8 cellular contexts compared by ENCODE assay signal in genomic region chr19:54481326-54481930, GRCh38. TPM values are rescaled to one million over a fixed set of nuclear protein-coding genes. Genes with fewer than 3 reads are reported as not detected.
DNase-seq lines count a peak whose midpoint lies in the region; ATAC-seq and TF ChIP-seq lines count a peak whose summit lies in the region.

No MANE protein-coding gene starts in this region.

- no peak overlapping the region for H3K27ac Mint-ChIP-seq in activated T-cell treated with anti-CD3 and anti-CD28 coated beads, Interleukin-2, amount 50 U/mL, for 24 hours

- peaks cover 13% of the 10 kb centered on the region for H3K4me1 Mint-ChIP-seq in activated T-cell treated with anti-CD3 and anti-CD28 coated beads, Interleukin-2, amount 50 U/mL, for 24 hours (ENCODE audit: low read depth)

- H3K9me3 Mint-ChIP-seq in activated T-cell treated with anti-CD3 and anti-CD28 coated beads, Interleukin-2, amount 50 U/mL, for 24 hours = no peaks in the 10 kb centered on the region

- no peaks in the 10 kb centered on the region; the same call in 1 of the 2 replicates for H3K9me3 ChIP-seq in BE2C

- peaks cover 29% of the 10 kb centered on the region for H3K27me3 ChIP-seq in BE2C

- H3K4me3 ChIP-seq in BE2C (ENCODE audit: low read depth, low read length) (no peak overlapping the region), GM12865 (ENCODE audit: low read depth, low read length) (no peak overlapping the region), retinal pigment epithelial cell (ENCODE audit: low read length) (no peak overlapping the region)

- H3K4me1 ChIP-seq in BE2C = no peaks in the 10 kb centered on the region

- peak; percentile 49 for DNase-seq in BE2C
- peak; percentile 66 for DNase-seq in GM12865 (ENCODE audit: low read depth)
- peak; percentile 88 for DNase-seq in NCI-H2227 (lab: John Stamatoyannopoulos, UW; ENCODE audit: unreplicated experiment)
- peak; percentile 60 for DNase-seq in activated T-cell treated with anti-CD3 and anti-CD28 coated beads, Interleukin-2, amount 50 U/mL, for 24 hours
- DNase-seq in head of caudate nucleus = peak in 30 of 42 donors; percentile 19 to 72 (median 50)
- no peak for DNase-seq in retinal pigment epithelial cell (ENCODE audit: low read depth)

- H3K27me3 Mint-ChIP-seq in activated T-cell treated with anti-CD3 and anti-CD28 coated beads, Interleukin-2, amount 50 U/mL, for 24 hours = peaks cover 41% of the 10 kb centered on the region

- no peak overlapping the region for H3K4me3 Mint-ChIP-seq in activated T-cell treated with anti-CD3 and anti-CD28 coated beads, Interleukin-2, amount 50 U/mL, for 24 hours

- H3K36me3 Mint-ChIP-seq in activated T-cell treated with anti-CD3 and anti-CD28 coated beads, Interleukin-2, amount 50 U/mL, for 24 hours (ENCODE audit: low read depth) = no peaks in the 10 kb centered on the region

- TF ChIP-seq CTCF in BE2C (IDR thresholded peaks at IDR 0.05; ENCODE audit: low read depth, low read length) (peak; percentile 80), GM12865 (IDR thresholded peaks at IDR 0.05; ENCODE audit: insufficient read depth, low read depth, low read length, missing control alignments) (peak; percentile 81), retinal pigment epithelial cell (conservative IDR thresholded peaks at IDR 0.05; ENCODE audit: low read depth, low read length) (peak; percentile 81)

- intact Hi-C loops in head of caudate nucleus (cut with DNase I) = no loop called here

- ATAC-seq in GM21515 (IDR thresholded peaks at IDR 0.05; ENCODE audit: unreplicated experiment) (no peak), HG03439 (IDR thresholded peaks at IDR 0.05; ENCODE audit: unreplicated experiment) (no peak)

- no peaks in the 10 kb centered on the region for H3K36me3 ChIP-seq in BE2C

RNA-seq across cellular contexts. Expression of gene CDC42EP5, which starts 8.3 kb away (rescaled TPM):
- not detected for polyA plus RNA-seq in BE2C (2012; ENCODE audit: insufficient read depth, insufficient read length, low read depth)

RNA-seq across cellular contexts. Expression of gene LENG9, which starts 17.9 kb away (rescaled TPM):
- 6.1 TPM for polyA plus RNA-seq in BE2C (2012; ENCODE audit: insufficient read depth, insufficient read length, low read depth)

RNA-seq across cellular contexts. Expression of gene LAIR2, which starts 21.2 kb away (rescaled TPM):
- polyA plus RNA-seq in BE2C (2012; ENCODE audit: insufficient read depth, insufficient read length, low read depth) = not detected

RNA-seq across cellular contexts. Expression of gene LENG8, which starts 32.4 kb away (rescaled TPM):
- polyA plus RNA-seq in BE2C (2012; ENCODE audit: insufficient read depth, insufficient read length, low read depth) = 163 TPM
